In genomic region chr5:172975289-172975688, GRCh38 we compare ENCODE assay signal across 6 cellular contexts.
"Had no signal": no experiment of that assay in that cellular context is flagged by ENCODE, and none has a peak within 500 bp of the region (broad histone marks: within the 10 kb centered on the region; RNA-seq: fewer than 3 reads in every experiment).

No MANE protein-coding gene starts in this region.

- ATAC-seq: K562 had no signal

- H3K27ac ChIP-seq: HL-60, KMS-11 had no signal

- H3K4me3 ChIP-seq: K562 had no signal

- H3K9ac ChIP-seq: KMS-11 had no signal

- DNase-seq: IMR-90, KBM-7, KG1 had no signal

- H3K4me2 ChIP-seq: KMS-11 had no signal
